In genomic region chr3:71771126-71771525, GRCh38 we compare ENCODE assay signal across 2 cellular contexts.
TF ChIP-seq lines count a peak whose summit lies in the region.

No MANE protein-coding gene starts in this region.

TF ChIP-seq in GM23338, 12 proteins besides CTCF, POLR2A, EP300 and RAD21:
- TF ChIP-seq EZH2phosphoT487 (IDR thresholded peaks at IDR 0.05; ENCODE audit: unreplicated experiment) (no peak), ETS1 (IDR thresholded peaks at IDR 0.05) (no peak)

TF ChIP-seq in H1, 55 proteins besides CTCF, POLR2A, EP300 and RAD21:
- TF ChIP-seq POLR2AphosphoS5 (IDR thresholded peaks at IDR 0.05; ENCODE audit: low read depth, low read length) (no peak), RNF2 (IDR thresholded peaks at IDR 0.05; ENCODE audit: borderline replicate concordance, low read depth, low read length, missing control alignments, poor library complexity, severe bottlenecking) (no peak), TCF12 (IDR thresholded peaks at IDR 0.05; ENCODE audit: low read depth, low read length) (no peak), SP2 (IDR thresholded peaks at IDR 0.05; ENCODE audit: low read length) (no peak), CBX8 (IDR thresholded peaks at IDR 0.05; ENCODE audit: borderline replicate concordance, low read depth, low read length) (no peak), NANOG (IDR thresholded peaks at IDR 0.05; ENCODE audit: insufficient read depth, low read depth, low read length, poor library complexity, severe bottlenecking) (no peak), MAX (IDR thresholded peaks at IDR 0.05) (no peak), MAFK (IDR thresholded peaks at IDR 0.05; ENCODE audit: low read depth, low read length) (no peak), CHD2 (IDR thresholded peaks at IDR 0.05; ENCODE audit: low read length) (no peak), EZH2 (IDR thresholded peaks at IDR 0.05; ENCODE audit: low read depth, low read length, severe bottlenecking) (no peak), CHD1 (IDR thresholded peaks at IDR 0.05; ENCODE audit: low read depth, low read length) (no peak), KDM5A (IDR thresholded peaks at IDR 0.05; ENCODE audit: low read length) (no peak), SP4 (IDR thresholded peaks at IDR 0.05; ENCODE audit: low read length) (no peak), YY1 (IDR thresholded peaks at IDR 0.05; ENCODE audit: low read depth, low read length) (no peak), SUZ12 (IDR thresholded peaks at IDR 0.05; ENCODE audit: low read length) (no peak), CBX5 (IDR thresholded peaks at IDR 0.05; ENCODE audit: low read depth, low read length) (no peak)
- TF ChIP-seq, protein P1, sequence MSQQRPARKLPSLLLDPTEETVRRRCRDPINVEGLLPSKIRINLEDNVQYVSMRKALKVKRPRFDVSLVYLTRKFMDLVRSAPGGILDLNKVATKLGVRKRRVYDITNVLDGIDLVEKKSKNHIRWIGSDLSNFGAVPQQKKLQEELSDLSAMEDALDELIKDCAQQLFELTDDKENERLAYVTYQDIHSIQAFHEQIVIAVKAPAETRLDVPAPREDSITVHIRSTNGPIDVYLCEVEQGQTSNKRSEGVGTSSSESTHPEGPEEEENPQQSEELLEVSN (IDR thresholded peaks at IDR 0.05), result no peak
- TF ChIP-seq, protein P2, sequence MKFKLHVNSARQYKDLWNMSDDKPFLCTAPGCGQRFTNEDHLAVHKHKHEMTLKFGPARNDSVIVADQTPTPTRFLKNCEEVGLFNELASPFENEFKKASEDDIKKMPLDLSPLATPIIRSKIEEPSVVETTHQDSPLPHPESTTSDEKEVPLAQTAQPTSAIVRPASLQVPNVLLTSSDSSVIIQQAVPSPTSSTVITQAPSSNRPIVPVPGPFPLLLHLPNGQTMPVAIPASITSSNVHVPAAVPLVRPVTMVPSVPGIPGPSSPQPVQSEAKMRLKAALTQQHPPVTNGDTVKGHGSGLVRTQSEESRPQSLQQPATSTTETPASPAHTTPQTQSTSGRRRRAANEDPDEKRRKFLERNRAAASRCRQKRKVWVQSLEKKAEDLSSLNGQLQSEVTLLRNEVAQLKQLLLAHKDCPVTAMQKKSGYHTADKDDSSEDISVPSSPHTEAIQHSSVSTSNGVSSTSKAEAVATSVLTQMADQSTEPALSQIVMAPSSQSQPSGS (IDR thresholded peaks at IDR 0.05; ENCODE audit: low read length), result no peak
